ENCODE assay signal across 1 cellular context in the genomic region with DNA sequence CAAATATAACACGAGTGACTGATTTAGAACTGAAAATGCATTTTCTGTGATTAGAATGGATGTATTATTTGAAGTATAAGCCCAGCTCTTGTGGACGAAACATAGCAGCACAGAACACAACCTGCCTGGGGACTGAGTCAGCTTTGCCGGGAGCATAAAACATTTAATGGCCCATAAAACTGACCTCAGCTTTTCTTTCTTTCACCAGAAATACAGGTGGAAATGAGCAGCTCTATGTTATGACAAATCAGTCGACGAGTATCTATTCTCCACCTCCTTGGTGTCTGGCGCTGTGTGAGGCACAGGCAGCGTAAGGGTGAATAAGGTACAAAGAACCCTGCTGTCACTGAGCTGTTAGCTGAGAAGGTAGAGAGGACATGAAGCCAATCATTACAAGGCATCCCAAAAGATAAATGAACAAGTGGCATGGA.
TF ChIP-seq lines count a peak whose summit lies in the region.

No MANE protein-coding gene starts in this region.

TF ChIP-seq in WTC11, 78 proteins besides CTCF, POLR2A, EP300 and RAD21 (continued from another document):
- TF ChIP-seq, protein P1, sequence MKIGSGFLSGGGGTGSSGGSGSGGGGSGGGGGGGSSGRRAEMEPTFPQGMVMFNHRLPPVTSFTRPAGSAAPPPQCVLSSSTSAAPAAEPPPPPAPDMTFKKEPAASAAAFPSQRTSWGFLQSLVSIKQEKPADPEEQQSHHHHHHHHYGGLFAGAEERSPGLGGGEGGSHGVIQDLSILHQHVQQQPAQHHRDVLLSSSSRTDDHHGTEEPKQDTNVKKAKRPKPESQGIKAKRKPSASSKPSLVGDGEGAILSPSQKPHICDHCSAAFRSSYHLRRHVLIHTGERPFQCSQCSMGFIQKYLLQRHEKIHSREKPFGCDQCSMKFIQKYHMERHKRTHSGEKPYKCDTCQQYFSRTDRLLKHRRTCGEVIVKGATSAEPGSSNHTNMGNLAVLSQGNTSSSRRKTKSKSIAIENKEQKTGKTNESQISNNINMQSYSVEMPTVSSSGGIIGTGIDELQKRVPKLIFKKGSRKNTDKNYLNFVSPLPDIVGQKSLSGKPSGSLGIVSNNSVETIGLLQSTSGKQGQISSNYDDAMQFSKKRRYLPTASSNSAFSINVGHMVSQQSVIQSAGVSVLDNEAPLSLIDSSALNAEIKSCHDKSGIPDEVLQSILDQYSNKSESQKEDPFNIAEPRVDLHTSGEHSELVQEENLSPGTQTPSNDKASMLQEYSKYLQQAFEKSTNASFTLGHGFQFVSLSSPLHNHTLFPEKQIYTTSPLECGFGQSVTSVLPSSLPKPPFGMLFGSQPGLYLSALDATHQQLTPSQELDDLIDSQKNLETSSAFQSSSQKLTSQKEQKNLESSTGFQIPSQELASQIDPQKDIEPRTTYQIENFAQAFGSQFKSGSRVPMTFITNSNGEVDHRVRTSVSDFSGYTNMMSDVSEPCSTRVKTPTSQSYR (CRISPR knock-in tag; IDR thresholded peaks at IDR 0.05), result no peak
- no peak for TF ChIP-seq TEAD4 (CRISPR knock-in tag; IDR thresholded peaks at IDR 0.05)
- TF ChIP-seq ZNF317 (CRISPR knock-in tag; IDR thresholded peaks at IDR 0.05; ENCODE audit: borderline replicate concordance, low read depth), result no peak
- TF ChIP-seq HMGA2 (CRISPR knock-in tag; IDR thresholded peaks at IDR 0.05), result no peak
- TF ChIP-seq ZNF396 (CRISPR knock-in tag; IDR thresholded peaks at IDR 0.05; ENCODE audit: borderline replicate concordance), result no peak
- no peak for TF ChIP-seq ZNF232 (CRISPR knock-in tag; IDR thresholded peaks at IDR 0.05)
- TF ChIP-seq NFE2L1 (CRISPR knock-in tag; IDR thresholded peaks at IDR 0.05), result no peak
